Comparison of ENCODE assay signal across 25 cellular contexts in the genomic region with DNA sequence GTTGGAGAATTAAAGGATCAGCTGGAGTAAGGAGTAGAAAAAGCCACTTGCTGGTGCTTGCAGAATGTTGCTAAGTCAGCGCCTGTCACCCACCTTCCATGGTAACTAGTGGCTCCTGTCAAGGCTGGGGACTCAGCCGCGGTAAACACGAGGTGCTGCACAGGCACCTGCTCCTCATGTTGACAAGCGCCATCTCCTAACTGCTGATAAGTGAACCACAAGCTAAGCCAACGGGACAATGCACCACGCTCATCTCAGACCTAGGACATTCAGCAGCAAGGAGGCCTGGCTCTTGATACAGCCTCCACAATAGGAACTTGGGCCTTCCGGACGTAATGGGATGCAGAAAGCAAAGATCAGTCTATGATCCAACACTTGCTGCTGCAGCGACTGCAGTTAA.
DNase-seq lines count a peak whose midpoint lies in the region; FAIRE-seq and TF ChIP-seq lines count a peak whose summit lies in the region.
"Had no signal": no experiment of that assay in that cellular context is flagged by ENCODE, and none has a peak within 500 bp of the region (broad histone marks: within the 10 kb centered on the region; RNA-seq: fewer than 3 reads in every experiment).

No MANE protein-coding gene starts in this region.

- no peak overlapping the region for H3K27ac ChIP-seq in H9 (ENCODE audit: insufficient read length, low read depth, low read length)
- no peak overlapping the region for H3K27ac ChIP-seq in esophagus muscularis mucosa (replicated peaks in 1 of 4)
- H3K27ac ChIP-seq in neuronal stem cell (replicated peaks; ENCODE audit: low read length): no peak overlapping the region
- no peak overlapping the region for H3K27ac ChIP-seq in PC-9
- H3K27ac ChIP-seq: BLaER1 had no signal

- no peak overlapping the region for H3K4me3 Mint-ChIP-seq in H9
- H3K4me3 Mint-ChIP-seq: CD14-positive monocyte; CD4-positive, alpha-beta memory T cell; CD4-positive, CD25-positive, alpha-beta regulatory T cell; CD8-positive, alpha-beta memory T cell had no signal

- no peaks in the 10 kb centered on the region for H3F3A ChIP-seq in PC-9 (ENCODE audit: insufficient read depth, low read depth)

- H2AFZ ChIP-seq in H9 (ENCODE audit: low read length) (no peak overlapping the region), neuronal stem cell (ENCODE audit: low read length) (no peak overlapping the region), PC-9 (no peak overlapping the region)

- H2AK5ac ChIP-seq in H9 (ENCODE audit: insufficient read length, low read length) (no peak overlapping the region), neuronal stem cell (ENCODE audit: low read depth, low read length) (no peak overlapping the region)

- H3K4me1 Mint-ChIP-seq in H9: peaks cover 3% of the 10 kb centered on the region in 2 experiments; a peak in 1 of 4 replicates
- H3K4me1 Mint-ChIP-seq: CD14-positive monocyte; CD4-positive, alpha-beta memory T cell; CD4-positive, CD25-positive, alpha-beta regulatory T cell; CD8-positive, alpha-beta memory T cell had no signal

- TF ChIP-seq CTCF in H9 (conservative IDR thresholded peaks at IDR 0.05) (no peak), esophagus muscularis mucosa (IDR thresholded peaks at IDR 0.05) (no peak), PC-9 (conservative IDR thresholded peaks at IDR 0.05) (no peak)

- H2BK5ac ChIP-seq in H9 (ENCODE audit: insufficient read length, low read length) (no peak overlapping the region), neuronal stem cell (ENCODE audit: low read length) (no peak overlapping the region)

- H3K23ac ChIP-seq in H9 (ENCODE audit: insufficient read length, low read depth, low read length): no peak overlapping the region
- peak overlapping the region; percentile 71 for H3K23ac ChIP-seq in neuronal stem cell (ENCODE audit: low read depth, low read length, poor library complexity)

- H3K79me1 ChIP-seq in H9 (ENCODE audit: insufficient read depth, low read depth, low read length, poor library complexity, severe bottlenecking): no peaks in the 10 kb centered on the region
- H3K79me1 ChIP-seq in neuronal stem cell (ENCODE audit: low read depth, low read length): no peaks in the 10 kb centered on the region

- no peak overlapping the region for H4K5ac ChIP-seq in H9 (ENCODE audit: insufficient read length, low read depth, low read length)

- DNase-seq in H9 (no peak), esophagus muscularis mucosa (ENCODE audit: extremely low spot score) (peak; percentile 90), neuronal stem cell (ENCODE audit: low spot score) (no peak), urothelium cell line (ENCODE audit: low spot score) (no peak), PC-9 (no peak), COLO668 (lab: John Stamatoyannopoulos, UW; ENCODE audit: unreplicated experiment) (no peak), NCI-H187 treated with DMSO at 0.1 percent for 48 hours (lab: John Stamatoyannopoulos, UW) (no peak)
- DNase-seq: 8988T; ACHN; BE2C; C1 segment of cervical spinal cord; Caco-2; Calu3; CD4-positive, alpha-beta memory T cell; CD4-positive, CD25-positive, alpha-beta regulatory T cell; CD8-positive, alpha-beta memory T cell; DMS79 treated with DMSO at 0.1 percent for 48 hours; GF-D8 had no signal

- FAIRE-seq in urothelium cell line (lab: Jason Lieb, UNC): peak; percentile 23
- FAIRE-seq: A204.1, D721Med, G401.6, GM12891, GM19239 had no signal

- no peak overlapping the region for H3K4me3 ChIP-seq in esophagus muscularis mucosa
- H3K4me3 ChIP-seq in neuronal stem cell (ENCODE audit: low read length in 2 of 2): peak overlapping the region in 1 of 2 donors; percentile 4
- no peak overlapping the region for H3K4me3 ChIP-seq in PC-9
- H3K4me3 ChIP-seq: BLaER1 had no signal

- no peak overlapping the region for H2BK15ac ChIP-seq in H9 (ENCODE audit: low read depth, low read length)
- no peak overlapping the region for H2BK15ac ChIP-seq in neuronal stem cell (ENCODE audit: low read length)

- H2BK120ac ChIP-seq in H9 (ENCODE audit: low read depth, low read length, poor library complexity, severe bottlenecking) (no peak overlapping the region), neuronal stem cell (ENCODE audit: low read depth, low read length) (no peak overlapping the region)

- H3K4ac ChIP-seq in H9 (ENCODE audit: low read depth, low read length) (no peak overlapping the region), neuronal stem cell (ENCODE audit: low read length) (no peak overlapping the region)

- no peaks in the 10 kb centered on the region for H3K4me1 ChIP-seq in H9 (ENCODE audit: insufficient read depth, low read length)
- H3K4me1 ChIP-seq in esophagus muscularis mucosa: no peaks in the 10 kb centered on the region
- H3K4me1 ChIP-seq in neuronal stem cell (ENCODE audit: control insufficient read depth in 2 of 2, insufficient read depth in 1 of 2, low read depth in 1 of 2, low read length in 2 of 2): peaks cover 0 to 6% of the 10 kb centered on the region in 2 donors
- H3K4me1 ChIP-seq in PC-9 (replicated peaks; ENCODE audit: insufficient read depth): no peaks in the 10 kb centered on the region
- H3K4me1 ChIP-seq: BE2C, Caco-2 had no signal

- H3K27me3 Mint-ChIP-seq in H9 (ENCODE audit: low read depth): peaks cover 2% of the 10 kb centered on the region; the same call in 1 of the 2 replicates
- H3K27me3 Mint-ChIP-seq: CD8-positive, alpha-beta memory T cell had no signal

- H3T11ph ChIP-seq in H9 (ENCODE audit: low read length): no peak overlapping the region

- no CpG with 5 or more reads among the region's 10 CpGs for WGBS in H9 (ENCODE audit: extremely low coverage, insufficient read length, low lambda C conversion rate)
- 86% methylated on average over 10 of the region's 10 CpGs for WGBS in esophagus muscularis mucosa
- no CpG with 5 or more reads among the region's 10 CpGs for WGBS in neuronal stem cell (ENCODE audit: extremely low coverage in 2 of 2, insufficient read length in 2 of 2, insufficient replicate concordance in 1 of 2), 2 donors

- H3K14ac ChIP-seq in H9 (ENCODE audit: insufficient read depth, low read length) (no peak overlapping the region), neuronal stem cell (ENCODE audit: low read length) (no peak overlapping the region)

- H3K27me3 ChIP-seq in H9 (ENCODE audit: insufficient read depth, low read length) (no peaks in the 10 kb centered on the region), esophagus muscularis mucosa (peaks cover 0 to 3% (median 0%) of the 10 kb centered on the region in 4 donors), neuronal stem cell (ENCODE audit: control insufficient read depth in 3 of 3, insufficient read depth in 3 of 3, low read depth in 1 of 3, low read length in 3 of 3) (no peaks in the 10 kb centered on the region), PC-9 (ENCODE audit: insufficient read depth, low read depth) (peaks cover 40% of the 10 kb centered on the region)
- H3K27me3 ChIP-seq: BE2C, BLaER1 had no signal

- H3K79me2 ChIP-seq in H9 (ENCODE audit: insufficient read depth, low read length) (no peaks in the 10 kb centered on the region), PC-9 (ENCODE audit: low read depth) (no peaks in the 10 kb centered on the region)

- TF ChIP-seq EP300 in esophagus muscularis mucosa (IDR thresholded peaks at IDR 0.05): no peak

- peaks cover 0 to 2% of the 10 kb centered on the region in 2 experiments; a peak in 1 of 5 replicates for H3K9me3 Mint-ChIP-seq in H9

- no peaks in the 10 kb centered on the region for H3K9me2 ChIP-seq in PC-9 (ENCODE audit: insufficient read depth)

- H4K91ac ChIP-seq in H9 (ENCODE audit: insufficient read length, low read depth, low read length) (peak overlapping the region; percentile 77), neuronal stem cell (ENCODE audit: low read depth, low read length, poor library complexity) (no peak overlapping the region)

- H2BK12ac ChIP-seq in H9 (ENCODE audit: insufficient read length, low read depth, low read length): no peak overlapping the region
- no peak overlapping the region for H2BK12ac ChIP-seq in neuronal stem cell (ENCODE audit: low read length)

- H3K18ac ChIP-seq in H9 (ENCODE audit: insufficient read length, low read depth, low read length): no peak overlapping the region
- peak overlapping the region; percentile 15 for H3K18ac ChIP-seq in neuronal stem cell (ENCODE audit: low read length)

- H2BK20ac ChIP-seq in H9 (ENCODE audit: low read depth, low read length, poor library complexity, severe bottlenecking): no peak overlapping the region

- H3K9ac ChIP-seq in H9 (ENCODE audit: extremely low read depth, insufficient read length, low read length): no peak overlapping the region
- no peak overlapping the region for H3K9ac ChIP-seq in neuronal stem cell (ENCODE audit: low read depth, low read length, poor library complexity)
- H3K9ac ChIP-seq: BLaER1 had no signal

- no peak overlapping the region for H3K27ac Mint-ChIP-seq in H9
- H3K27ac Mint-ChIP-seq: CD14-positive monocyte; CD4-positive, alpha-beta memory T cell; CD4-positive, CD25-positive, alpha-beta regulatory T cell; CD8-positive, alpha-beta memory T cell had no signal

- CTCF ChIA-PET in PC-9 (lab: Charles Lee): no interaction called here

- H3K9me3 ChIP-seq in H9 (ENCODE audit: control insufficient read depth, low read depth, low read length): no peaks in the 10 kb centered on the region
- H3K9me3 ChIP-seq in esophagus muscularis mucosa: no peaks in the 10 kb centered on the region
- H3K9me3 ChIP-seq in neuronal stem cell (replicated peaks in 1 of 2; ENCODE audit: control insufficient read depth in 2 of 2, insufficient read depth in 1 of 2, low read depth in 1 of 2, low read length in 2 of 2): no peaks in the 10 kb centered on the region
- H3K9me3 ChIP-seq in PC-9 (ENCODE audit: insufficient read depth, low read depth): no peaks in the 10 kb centered on the region
- H3K9me3 ChIP-seq: BE2C, BLaER1, Caco-2 had no signal

- TF ChIP-seq POLR2A in esophagus muscularis mucosa (IDR thresholded peaks at IDR 0.05; ENCODE audit: low read depth): no peak

- no peak overlapping the region for H3K4me2 ChIP-seq in H9 (ENCODE audit: insufficient read depth, insufficient read length, low read length)
- H3K4me2 ChIP-seq in neuronal stem cell (ENCODE audit: insufficient read depth, low read length, poor library complexity, severe bottlenecking): no peak overlapping the region
- H3K4me2 ChIP-seq in PC-9: no peak overlapping the region
- H3K4me2 ChIP-seq: BLaER1 had no signal

- no peak overlapping the region for H4K8ac ChIP-seq in H9 (replicated peaks; ENCODE audit: insufficient read length, low read depth, low read length)
- H4K8ac ChIP-seq in neuronal stem cell (ENCODE audit: low read depth, low read length): no peak overlapping the region

- no peak overlapping the region for H3K56ac ChIP-seq in H9 (ENCODE audit: insufficient read length, low read depth, low read length)

- intact Hi-C loops in esophagus muscularis mucosa (cut with DNase I) (no loop called here), PC-9 (cut with micrococcal nuclease; ENCODE audit: unreplicated experiment) (no loop called here)

- no peaks in the 10 kb centered on the region for H3K36me3 Mint-ChIP-seq in H9 (ENCODE audit: insufficient read depth in 1 of 3, low read depth in 3 of 3)
- H3K36me3 Mint-ChIP-seq: CD14-positive monocyte; CD4-positive, alpha-beta memory T cell; CD4-positive, CD25-positive, alpha-beta regulatory T cell; CD8-positive, alpha-beta memory T cell had no signal

- no peaks in the 10 kb centered on the region for H3K36me3 ChIP-seq in esophagus muscularis mucosa
- no peaks in the 10 kb centered on the region for H3K36me3 ChIP-seq in neuronal stem cell (replicated peaks in 1 of 2; ENCODE audit: control insufficient read depth in 2 of 2, insufficient read depth in 2 of 2, low read length in 2 of 2)
- no peaks in the 10 kb centered on the region for H3K36me3 ChIP-seq in PC-9 (ENCODE audit: low read depth)
- H3K36me3 ChIP-seq: BE2C, BLaER1 had no signal

- H3K23me2 ChIP-seq in H9 (ENCODE audit: insufficient read length, low read depth, low read length, poor library complexity, severe bottlenecking): no peaks in the 10 kb centered on the region

- H4K20me1 ChIP-seq in H9 (ENCODE audit: control insufficient read depth, insufficient read depth, insufficient read length): no peaks in the 10 kb centered on the region
- no peaks in the 10 kb centered on the region for H4K20me1 ChIP-seq in PC-9 (ENCODE audit: insufficient read depth)
- H4K20me1 ChIP-seq: BLaER1 had no signal

- POLR2A ChIA-PET in PC-9 (lab: Charles Lee; ENCODE audit: unreplicated experiment): no interaction called here

- no TSS peak for BruUV-seq in PC-9 (replicated peaks; lab: Mats Ljungman, UMichigan)
